Comparison of ENCODE assay signal across 12 cellular contexts in genomic region chr11:122646549-122647340, GRCh38. TPM values are rescaled to one million over a fixed set of nuclear protein-coding genes. Genes with fewer than 3 reads are reported as not detected.
DNase-seq lines count a peak whose midpoint lies in the region; ATAC-seq and TF ChIP-seq lines count a peak whose summit lies in the region.
"Had no signal": no experiment of that assay in that cellular context is flagged by ENCODE, and none has a peak within 500 bp of the region (broad histone marks: within the 10 kb centered on the region; RNA-seq: fewer than 3 reads in every experiment).

No MANE protein-coding gene starts in this region.

- no peak for ATAC-seq in HG03469 (IDR thresholded peaks at IDR 0.05; ENCODE audit: unreplicated experiment)

- H3K27me3 ChIP-seq in ACC112 (ENCODE audit: insufficient read depth, low read length) (no peaks in the 10 kb centered on the region), adipocyte (replicated peaks; ENCODE audit: control insufficient read depth, insufficient read depth, low read length) (no peaks in the 10 kb centered on the region), stomach (peaks cover 0 to 4% (median 0%) of the 10 kb centered on the region in 3 donors)
- H3K27me3 ChIP-seq: spleen had no signal

- WGBS in stomach, 5 donors, result 74 to 77% (median 76%) methylated on average over 6 of the region's 6 CpGs

- H3K4me1 ChIP-seq in ACC112 (ENCODE audit: control insufficient read depth, insufficient read depth, low read length, unreplicated experiment) (peaks cover 43% of the 10 kb centered on the region), adipocyte (ENCODE audit: control insufficient read depth, insufficient read depth, low read length) (peaks cover 29% of the 10 kb centered on the region), stomach (peaks cover 0 to 13% (median 0%) of the 10 kb centered on the region in 4 donors)

- no peak overlapping the region for H3K4me3 ChIP-seq in ACC112 (ENCODE audit: low read depth, low read length)
- H3K4me3 ChIP-seq in adipocyte (ENCODE audit: low read length), result no peak overlapping the region
- H3K4me3 ChIP-seq in stomach, result no peak overlapping the region
- H3K4me3 ChIP-seq: spleen had no signal

- H3K9me3 ChIP-seq in adipocyte (ENCODE audit: control insufficient read depth, low read length) (no peaks in the 10 kb centered on the region), stomach (no peaks in the 10 kb centered on the region)
- H3K9me3 ChIP-seq: spleen had no signal

- no peak for TF ChIP-seq EP300 in stomach (IDR thresholded peaks at IDR 0.05)

- TF ChIP-seq POLR2A in stomach (IDR thresholded peaks at IDR 0.05), result no peak

- H3K79me2 ChIP-seq in ACC112 (ENCODE audit: control insufficient read depth, insufficient read depth, low read length, unreplicated experiment), result no peaks in the 10 kb centered on the region

- no peak overlapping the region for H3K9ac ChIP-seq in adipocyte (ENCODE audit: low read length)

- peak overlapping the region; percentile 49 for H2AFZ ChIP-seq in ACC112 (ENCODE audit: low read length, unreplicated experiment)

- no peak for TF ChIP-seq CTCF in stomach (IDR thresholded peaks at IDR 0.05)

- peak overlapping the region; percentile 73 for H3K27ac ChIP-seq in ACC112 (ENCODE audit: low read depth, low read length)
- H3K27ac ChIP-seq in stomach, result no peak overlapping the region
- H3K27ac ChIP-seq: spleen had no signal

- DNase-seq in HCEC 1CT (peak; percentile 62), adipocyte (ENCODE audit: low read depth) (peak; percentile 48), head of caudate nucleus (peak in 24 of 42 donors; percentile 9 to 70 (median 30)), stomach (no peak), GDM1 (lab: John Stamatoyannopoulos, UW) (no peak)
- no peak for DNase-seq in activated CD8-positive, alpha-beta memory T cell treated with anti-CD3 and anti-CD28 coated beads, Interleukin-2, amount 50 U/mL, for 48 hours
- DNase-seq: activated naive CD4-positive, alpha-beta T cell; NCI-H524; Right ventricle myocardium superior; spleen had no signal

- intact Hi-C loops in head of caudate nucleus (cut with DNase I), result no loop called here
- intact Hi-C loops in stomach (cut with DNase I; ENCODE audit: low total_unique reads), result no loop called here

- no peaks in the 10 kb centered on the region for H3K36me3 ChIP-seq in ACC112 (ENCODE audit: insufficient read depth, low read length)
- H3K36me3 ChIP-seq in adipocyte (ENCODE audit: control insufficient read depth, insufficient read depth, low read length, severe bottlenecking), result no peaks in the 10 kb centered on the region
- H3K36me3 ChIP-seq in stomach, result no peaks in the 10 kb centered on the region
- H3K36me3 ChIP-seq: spleen had no signal

RNA-seq across cellular contexts. Expression of gene UBASH3B, which starts 8.8 kb away (rescaled TPM):
- total RNA-seq in stomach, result 10 to 100 TPM in 2 of 5 donors, 1 to 10 TPM in 3; 2.9 to 60.5 (median 9.4) TPM
- 1 to 10 TPM in 2 of 3 donors, under 1 TPM in 1; 0.58 to 2.3 (median 1.8) TPM for polyA plus RNA-seq in stomach

Comparison
In these comparisons a context has a peak if more than half of its experiments do, and no peak if none do; other contexts are left out.
1. DNase-seq: peak in HCEC 1CT (single experiment), adipocyte (single experiment) and head of caudate nucleus (24 of 42); none in activated CD8-positive, alpha-beta memory T cell treated with anti-CD3 and anti-CD28 coated beads, Interleukin-2, amount 50 U/mL, for 48 hours (single experiment), stomach (single experiment) and GDM1 (single experiment).